ENCODE assay signal across 13 cellular contexts in genomic region chr2:102025583-102026267, GRCh38. TPM values are rescaled to one million over a fixed set of nuclear protein-coding genes. Genes with fewer than 3 reads are reported as not detected.
A peak's percentile ranks its signal among the peaks of the same experiment; 100 is the strongest.
DNase-seq lines count a peak whose midpoint lies in the region; ATAC-seq, FAIRE-seq and TF ChIP-seq lines count a peak whose summit lies in the region.
"Had no signal": no experiment of that assay in that cellular context is flagged by ENCODE, and none has a peak within 500 bp of the region (broad histone marks: within the 10 kb centered on the region; RNA-seq: fewer than 3 reads in every experiment).

No MANE protein-coding gene starts in this region.

- TF ChIP-seq POLR2A in GM12892 (IDR thresholded peaks at IDR 0.05; ENCODE audit: low read depth, low read length) = no peak

- no peak for FAIRE-seq in GM12892 (lab: Jason Lieb, UNC)
- FAIRE-seq: kidney had no signal

- ATAC-seq in GM18907 (IDR thresholded peaks at IDR 0.05; ENCODE audit: unreplicated experiment) (peak; percentile 69), HG02678 (IDR thresholded peaks at IDR 0.05; ENCODE audit: unreplicated experiment) (peak; percentile 58)
- no peak for ATAC-seq in stimulated activated naive CD8-positive, alpha-beta T cell treated with anti-CD3 and anti-CD28 coated beads, Interleukin-15, Interleukin-2, amounts not matched to agents 100 U/mL and 50 U/mL, for 24 hours

- H3K4me3 ChIP-seq in OCI-LY3 (ENCODE audit: low read length) (peak overlapping the region; percentile 41), skeletal muscle tissue (ENCODE audit: low read length in 3 of 3) (no peak overlapping the region), A673 (ENCODE audit: low read depth, low read length, poor library complexity, severe bottlenecking) (no peak overlapping the region)

- no peak for DNase-seq in stimulated activated naive CD8-positive, alpha-beta T cell treated with anti-CD3 and anti-CD28 coated beads, Interleukin-15, Interleukin-2, amounts not matched to agents 100 U/mL and 50 U/mL, for 24 hours
- DNase-seq in GM12892 (ENCODE audit: insufficient read length) (no peak), A673 (ENCODE audit: low spot score) (no peak), RPMI8226 (no peak)
- DNase-seq: activated effector memory CD4-positive, alpha-beta T cell treated with Interleukin-2 at 50 U/mL for 16 hours; kidney; NCI-H345 had no signal

- peak overlapping the region; percentile 75 for H3K4me2 ChIP-seq in OCI-LY3 (ENCODE audit: low read length)

- no peaks in the 10 kb centered on the region for H3K79me2 ChIP-seq in OCI-LY3 (ENCODE audit: low read length)

- H3K27ac ChIP-seq in OCI-LY3 (ENCODE audit: low read length) (peak overlapping the region; percentile 54), skeletal muscle tissue (ENCODE audit: low read depth, low read length) (peak overlapping the region; percentile 0), A673 (ENCODE audit: low read depth, low read length, poor library complexity, severe bottlenecking) (no peak overlapping the region)
- H3K27ac ChIP-seq: HL-60 had no signal

- peaks cover 7% of the 10 kb centered on the region for H3K36me3 ChIP-seq in OCI-LY3 (replicated peaks; ENCODE audit: low read depth, low read length)
- no peaks in the 10 kb centered on the region for H3K36me3 ChIP-seq in skeletal muscle tissue (ENCODE audit: control insufficient read depth in 3 of 3, insufficient read depth in 3 of 3, low read length in 3 of 3)
- no peaks in the 10 kb centered on the region for H3K36me3 ChIP-seq in A673 (ENCODE audit: insufficient read depth, low read length, poor library complexity, severe bottlenecking)

- H2AFZ ChIP-seq in OCI-LY3 (ENCODE audit: low read depth, low read length) = peak overlapping the region; percentile 37; the same call in 1 of the 2 replicates

- intact Hi-C loops in A673 (cut with micrococcal nuclease; ENCODE audit: unreplicated experiment) = loop anchor here (10.0 kb wide), 1 partner anchor 329 kb away; the partner anchor contains the start of gene IL18R1

- POLR2A ChIA-PET in A673 (lab: Charles Lee; ENCODE audit: low non-redundant PET) = no interaction called here

- H4K20me1 ChIP-seq in OCI-LY3 (ENCODE audit: insufficient read depth, low read length) = no peaks in the 10 kb centered on the region

- CTCF ChIA-PET in A673 (lab: Charles Lee) = no interaction called here

- BruUV-seq in A673 (replicated peaks; lab: Mats Ljungman, UMichigan) = no TSS peak

- TF ChIP-seq CTCF in OCI-LY3 (IDR thresholded peaks at IDR 0.05; ENCODE audit: low read depth, low read length) = no peak
- no peak for TF ChIP-seq CTCF in A673 (conservative IDR thresholded peaks at IDR 0.05; ENCODE audit: low read depth, low read length)

- H3K9ac ChIP-seq in OCI-LY3 (ENCODE audit: low read length) (peak overlapping the region; percentile 22; the same call in 1 of the 2 replicates), skeletal muscle tissue (ENCODE audit: low read depth in 1 of 3, low read length in 3 of 3) (no peak overlapping the region)

- peaks cover 40% of the 10 kb centered on the region for H3K4me1 ChIP-seq in OCI-LY3 (ENCODE audit: low read length)
- H3K4me1 ChIP-seq in skeletal muscle tissue (ENCODE audit: control insufficient read depth in 3 of 3, insufficient read depth in 3 of 3, low read length in 3 of 3) = peaks cover 15 to 33% (median 20%) of the 10 kb centered on the region in 3 donors
- no peaks in the 10 kb centered on the region for H3K4me1 ChIP-seq in A673 (ENCODE audit: insufficient read depth, low read length, poor library complexity, severe bottlenecking)

- H3K9me3 ChIP-seq in OCI-LY3 (ENCODE audit: insufficient read depth, low read length) (no peaks in the 10 kb centered on the region), skeletal muscle tissue (ENCODE audit: control insufficient read depth in 3 of 3, low read length in 3 of 3) (no peaks in the 10 kb centered on the region), A673 (ENCODE audit: low read depth, low read length, poor library complexity, severe bottlenecking) (no peaks in the 10 kb centered on the region)

- H3K27me3 ChIP-seq in OCI-LY3 (ENCODE audit: low read depth, low read length) (no peaks in the 10 kb centered on the region), skeletal muscle tissue (ENCODE audit: control insufficient read depth in 3 of 3, insufficient read depth in 3 of 3, low read length in 3 of 3) (no peaks in the 10 kb centered on the region), A673 (replicated peaks; ENCODE audit: insufficient read depth, low read depth, low read length, poor library complexity) (no peaks in the 10 kb centered on the region)

RNA-seq across cellular contexts. Expression of gene IL1R2, which starts 34.0 kb away (rescaled TPM):
- total RNA-seq in skeletal muscle tissue (0.52 TPM), A673 (2021) (not detected in 2 replicates)
- polyA plus RNA-seq in GM12892 (2012; ENCODE audit: missing spikeins) = 1.1 TPM
- total RNA-seq: Daoy had no signal
